ENCODE assay signal across 9 cellular contexts in the genomic region with DNA sequence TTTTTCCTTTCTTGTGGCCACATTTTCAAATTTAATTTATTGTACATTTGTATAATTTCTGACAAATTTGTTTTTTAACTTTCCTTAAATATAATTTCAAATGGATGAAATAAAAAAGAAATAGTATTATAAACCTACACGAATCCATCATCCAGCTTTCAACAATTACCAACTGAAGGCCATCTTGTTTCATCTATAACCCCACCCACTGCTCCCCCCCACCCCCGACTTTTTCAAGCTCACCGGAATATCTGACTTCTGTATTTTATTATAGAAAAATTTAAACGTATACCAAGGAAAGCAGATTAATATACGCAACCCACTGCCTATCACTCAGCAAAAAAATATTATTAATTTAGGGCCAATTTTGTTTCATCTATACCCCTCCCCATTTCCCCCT. TPM values are rescaled to one million over a fixed set of nuclear protein-coding genes. Genes with fewer than 3 reads are reported as not detected.
DNase-seq lines count a peak whose midpoint lies in the region; TF ChIP-seq lines count a peak whose summit lies in the region.
"Had no signal": no experiment of that assay in that cellular context is flagged by ENCODE, and none has a peak within 500 bp of the region (broad histone marks: within the 10 kb centered on the region; RNA-seq: fewer than 3 reads in every experiment).

No MANE protein-coding gene starts in this region.

- intact Hi-C loops in PC-9 (cut with micrococcal nuclease; ENCODE audit: unreplicated experiment) (loop anchor here (5.0 kb wide), 1 partner anchor 133 kb away; no protein-coding TSS in a partner anchor), esophagus muscularis mucosa (cut with DNase I) (loop anchor here (5.0 kb wide), 1 partner anchor 153 kb away; no protein-coding TSS in a partner anchor)

- peaks cover 16% of the 10 kb centered on the region for H4K20me1 ChIP-seq in PC-9 (ENCODE audit: insufficient read depth)

- TF ChIP-seq POLR2A in esophagus muscularis mucosa (IDR thresholded peaks at IDR 0.05; ENCODE audit: low read depth), result no peak

- H3K27me3 ChIP-seq in PC-9 (ENCODE audit: insufficient read depth, low read depth) (no peaks in the 10 kb centered on the region), esophagus muscularis mucosa (no peaks in the 10 kb centered on the region), skeletal muscle satellite cell (ENCODE audit: control insufficient read depth, insufficient read depth, low read length) (peaks cover 3% of the 10 kb centered on the region)

- H3F3A ChIP-seq in PC-9 (ENCODE audit: insufficient read depth, low read depth), result peaks cover 49% of the 10 kb centered on the region

- H3K9me3 ChIP-seq in PC-9 (ENCODE audit: insufficient read depth, low read depth) (no peaks in the 10 kb centered on the region), esophagus muscularis mucosa (no peaks in the 10 kb centered on the region), skeletal muscle satellite cell (replicated peaks; ENCODE audit: low read length) (no peaks in the 10 kb centered on the region)

- H3K4me3 ChIP-seq in PC-9 (peak overlapping the region; percentile 98), esophagus muscularis mucosa (peak overlapping the region; percentile 55 to 64 (median 62)), skeletal muscle satellite cell (ENCODE audit: low read length) (peak overlapping the region; percentile 78)

- 42% methylated on average over 5 of the region's 5 CpGs for WGBS in esophagus muscularis mucosa

- no peak overlapping the region for H2AFZ ChIP-seq in PC-9

- H3K4me2 ChIP-seq in PC-9 (peak overlapping the region; percentile 90), skeletal muscle satellite cell (ENCODE audit: low read length) (peak overlapping the region; percentile 83)

- TF ChIP-seq EP300 in esophagus muscularis mucosa (IDR thresholded peaks at IDR 0.05), result no peak

- peaks cover 50% of the 10 kb centered on the region for H3K79me2 ChIP-seq in PC-9 (ENCODE audit: low read depth)

- no peaks in the 10 kb centered on the region for H3K9me2 ChIP-seq in PC-9 (ENCODE audit: insufficient read depth)

- TF ChIP-seq CTCF in PC-9 (conservative IDR thresholded peaks at IDR 0.05) (no peak), esophagus muscularis mucosa (IDR thresholded peaks at IDR 0.05) (no peak)

- BruUV-seq in PC-9 (replicated peaks; lab: Mats Ljungman, UMichigan), result no TSS peak

- peak overlapping the region; percentile 98 for H3K9ac ChIP-seq in skeletal muscle satellite cell (ENCODE audit: low read depth, low read length)

- DNase-seq in NCI-H446 treated with DMSO at 0.1 percent for 48 hours (lab: John Stamatoyannopoulos, UW) (peak; percentile 4), NCI-H446 (lab: John Stamatoyannopoulos, UW) (no peak), PC-9 (no peak), esophagus muscularis mucosa (ENCODE audit: extremely low spot score) (no peak), HPDE6-E6E7 (ENCODE audit: extremely low spot score) (no peak), NCI-H2029 treated with DMSO at 0.1 percent for 48 hours (lab: John Stamatoyannopoulos, UW) (no peak)
- DNase-seq in stimulated activated naive CD4-positive, alpha-beta T cell treated with Interleukin-2 at 50 U/mL for 16 hours (lab: John Stamatoyannopoulos, UW), result no peak

- H3K27ac ChIP-seq in PC-9, result peak overlapping the region; percentile 96
- peak overlapping the region; percentile 85 to 95 (median 94) for H3K27ac ChIP-seq in esophagus muscularis mucosa (replicated peaks in 1 of 4)

- POLR2A ChIA-PET in PC-9 (lab: Charles Lee; ENCODE audit: unreplicated experiment), result interaction anchor here (0.5 to 1.2 kb wide), 5 partner anchors 15 to 566 kb away, joined by 3 to 31 read pairs (median 8); no protein-coding TSS in a partner anchor

- CTCF ChIA-PET in PC-9 (lab: Charles Lee), result interaction anchor here (2.3 kb wide), 1 partner anchor 55 kb away, joined by 9 read pairs; no protein-coding TSS in a partner anchor

- peaks cover 31% of the 10 kb centered on the region for H3K36me3 ChIP-seq in PC-9 (ENCODE audit: low read depth)
- H3K36me3 ChIP-seq in esophagus muscularis mucosa, result peaks cover 0 to 40% (median 15%) of the 10 kb centered on the region in 4 donors
- peaks cover 37% of the 10 kb centered on the region for H3K36me3 ChIP-seq in skeletal muscle satellite cell (ENCODE audit: insufficient read depth, low read length)

- H3K4me1 ChIP-seq in PC-9 (replicated peaks; ENCODE audit: insufficient read depth) (peaks cover 21% of the 10 kb centered on the region), esophagus muscularis mucosa (peaks cover 4 to 43% (median 18%) of the 10 kb centered on the region in 4 donors), skeletal muscle satellite cell (ENCODE audit: control insufficient read depth, insufficient read depth, low read length) (peaks cover 18% of the 10 kb centered on the region)

RNA-seq across cellular contexts. Expression of a gene that starts 1.1 kb away (rescaled TPM):
- 385 and 417 TPM in 2 replicates for total RNA-seq in PC-9 (2021)
- total RNA-seq in esophagus muscularis mucosa, result 100 to 1,000 TPM; 299 to 400 (median 353) TPM
- total RNA-seq in skeletal muscle satellite cell (2012; rRNA removed), result 966 and 1,232 TPM in 2 replicates

RNA-seq across cellular contexts. Expression of a gene that starts 25.3 kb away (rescaled TPM):
- total RNA-seq in PC-9 (2021) (not detected in 2 replicates), esophagus muscularis mucosa (not detected)
- not detected in 2 replicates for total RNA-seq in skeletal muscle satellite cell (2012; rRNA removed)
- total RNA-seq: Daoy had no signal

RNA-seq across cellular contexts. Expression of a gene that starts 56.6 kb away (rescaled TPM):
- total RNA-seq in PC-9 (2021) (25.2 and 26.8 TPM in 2 replicates), esophagus muscularis mucosa (100 to 1,000 TPM; 192 to 287 (median 217) TPM)
- total RNA-seq in skeletal muscle satellite cell (2012; rRNA removed), result 19.9 and 22.6 TPM in 2 replicates
